20 cellular contexts compared by ENCODE assay signal in the genomic region with DNA sequence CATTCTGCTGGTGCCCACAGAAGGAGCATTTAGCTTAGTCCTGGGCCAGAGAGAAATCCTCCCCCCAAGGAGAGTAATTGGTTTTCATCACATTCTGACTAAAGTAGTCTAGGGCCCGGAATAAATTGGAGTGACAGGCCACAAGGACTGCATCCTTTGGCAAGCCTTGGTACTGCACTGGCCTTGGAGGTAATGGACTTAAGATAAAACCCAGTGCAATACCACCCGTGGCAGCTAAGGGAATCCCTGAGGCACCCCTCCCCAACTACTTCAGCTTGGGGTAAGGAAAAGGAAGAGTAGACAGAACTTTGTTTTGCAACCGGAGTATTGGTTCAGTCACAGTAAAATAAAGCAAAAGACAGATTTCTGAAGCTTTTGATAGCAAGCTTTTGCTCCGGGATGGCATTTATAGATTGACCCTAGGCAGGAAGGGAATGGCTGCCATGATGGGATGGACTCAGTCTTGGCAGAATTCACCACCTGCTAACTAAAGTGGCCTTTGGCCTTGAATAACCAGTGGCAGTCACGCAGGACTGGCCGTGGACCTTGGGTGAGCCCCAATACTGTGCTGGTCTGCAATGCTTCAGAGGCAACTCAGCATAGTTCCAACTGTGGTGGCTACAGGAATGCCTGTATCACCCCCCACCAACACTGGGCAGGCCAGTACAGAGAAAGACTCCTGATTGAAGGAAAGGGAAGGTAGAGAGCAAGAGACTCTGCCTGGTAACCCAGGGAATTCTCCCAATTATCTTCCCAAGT. TPM values are rescaled to one million over a fixed set of nuclear protein-coding genes. Genes with fewer than 3 reads are reported as not detected.
A peak's percentile ranks its signal among the peaks of the same experiment; 100 is the strongest.
DNase-seq lines count a peak whose midpoint lies in the region; ATAC-seq and TF ChIP-seq lines count a peak whose summit lies in the region.
"Had no signal": no experiment of that assay in that cellular context is flagged by ENCODE, and none has a peak within 500 bp of the region (broad histone marks: within the 10 kb centered on the region; RNA-seq: fewer than 3 reads in every experiment).

No MANE protein-coding gene starts in this region.

- in situ Hi-C loops in brain microvascular endothelial cell (cut with HindIII; ENCODE audit: low pct_ligation_motif_present, low sequenced_read_pairs), result no loop called here

- H3K9me3 ChIP-seq in trophoblast cell (ENCODE audit: insufficient read depth, low read depth, low read length) (no peaks in the 10 kb centered on the region), T-helper 17 cell (ENCODE audit: control insufficient read depth, low read length, poor library complexity, severe bottlenecking) (no peaks in the 10 kb centered on the region)

- H3K9ac ChIP-seq in trophoblast cell (ENCODE audit: low read length), result no peak overlapping the region
- H3K9ac ChIP-seq: BLaER1 had no signal

- WGBS in trophoblast cell (ENCODE audit: extremely low coverage, insufficient coverage, insufficient read length), result no CpG with 5 or more reads among the region's 6 CpGs

- no peak overlapping the region for H4K12ac ChIP-seq in trophoblast cell (ENCODE audit: low read depth, low read length)

- H3K79me1 ChIP-seq in trophoblast cell (ENCODE audit: low read length), result no peaks in the 10 kb centered on the region

- H3K79me2 ChIP-seq in trophoblast cell (ENCODE audit: control insufficient read depth, insufficient read depth, low read length, poor library complexity), result no peaks in the 10 kb centered on the region

- no peak overlapping the region for H2BK5ac ChIP-seq in trophoblast cell (ENCODE audit: low read depth, low read length, poor library complexity)

- intact Hi-C loops in left ventricle myocardium superior (cut with micrococcal nuclease), result no loop called here

- H3K36me3 ChIP-seq in H7 (replicated peaks; ENCODE audit: control insufficient read depth, insufficient read depth, low read length), result no peaks in the 10 kb centered on the region
- H3K36me3 ChIP-seq in brain microvascular endothelial cell (replicated peaks), result no peaks in the 10 kb centered on the region
- no peaks in the 10 kb centered on the region for H3K36me3 ChIP-seq in trophoblast cell (ENCODE audit: control insufficient read depth in 1 of 2, insufficient read depth in 2 of 2, low read length in 2 of 2)
- H3K36me3 ChIP-seq: HAP-1 had no signal

- no peaks in the 10 kb centered on the region for H3K27me3 Mint-ChIP-seq in T-helper 17 cell
- H3K27me3 Mint-ChIP-seq: CD4-positive, alpha-beta memory T cell had no signal

- no peak overlapping the region for H3K4me3 Mint-ChIP-seq in T-helper 17 cell
- H3K4me3 Mint-ChIP-seq: CD4-positive, alpha-beta memory T cell had no signal

- H4K91ac ChIP-seq in trophoblast cell (ENCODE audit: low read depth, low read length), result no peak overlapping the region

- H2AFZ ChIP-seq in trophoblast cell (ENCODE audit: insufficient read depth, low read length, poor library complexity), result no peak overlapping the region

- no peaks in the 10 kb centered on the region for H3K4me1 ChIP-seq in trophoblast cell (ENCODE audit: control insufficient read depth in 1 of 2, insufficient read depth in 2 of 2, low read length in 2 of 2)
- H3K4me1 ChIP-seq: A549, BLaER1, HAP-1 had no signal

- H3K27me3 ChIP-seq in H7 (ENCODE audit: control insufficient read depth, insufficient read depth, low read length) (no peaks in the 10 kb centered on the region), brain microvascular endothelial cell (replicated peaks) (no peaks in the 10 kb centered on the region), trophoblast cell (ENCODE audit: insufficient read depth, low read length) (no peaks in the 10 kb centered on the region)
- H3K27me3 ChIP-seq: BLaER1 had no signal

- H3K4me1 Mint-ChIP-seq in T-helper 17 cell, result peaks cover 14% of the 10 kb centered on the region

- no peak overlapping the region for H3K27ac ChIP-seq in brain microvascular endothelial cell
- no peak overlapping the region for H3K27ac ChIP-seq in trophoblast cell (ENCODE audit: low read depth, low read length)
- H3K27ac ChIP-seq: A549, BLaER1, SK-N-MC had no signal

- no peak overlapping the region for H2AK5ac ChIP-seq in trophoblast cell (ENCODE audit: low read length)

- no peak overlapping the region for H3K4me2 ChIP-seq in trophoblast cell (ENCODE audit: low read length)
- H3K4me2 ChIP-seq: A549, BLaER1 had no signal

- H3K23ac ChIP-seq in trophoblast cell (ENCODE audit: low read length), result no peak overlapping the region

- no peak overlapping the region for H3K18ac ChIP-seq in trophoblast cell (ENCODE audit: low read length)

- ATAC-seq in left ventricle myocardium superior (no peak), T-helper 17 cell (no peak)

- H3K4me3 ChIP-seq in H7 (ENCODE audit: insufficient read depth, low read depth, low read length) (no peak overlapping the region), brain microvascular endothelial cell (ENCODE audit: low read depth, low read length) (no peak overlapping the region), trophoblast cell (ENCODE audit: low read depth, low read length) (no peak overlapping the region)
- H3K4me3 ChIP-seq: A549, BLaER1, HAP-1, SK-N-MC had no signal

- H4K8ac ChIP-seq in trophoblast cell (ENCODE audit: low read depth, low read length), result no peak overlapping the region

- peak overlapping the region; percentile 27 for H3K4ac ChIP-seq in trophoblast cell (ENCODE audit: low read depth, low read length)

- no peak overlapping the region for H2BK12ac ChIP-seq in trophoblast cell (ENCODE audit: low read length)

- no peak overlapping the region for H3K27ac Mint-ChIP-seq in T-helper 17 cell
- H3K27ac Mint-ChIP-seq: CD4-positive, alpha-beta memory T cell had no signal

- H3K36me3 Mint-ChIP-seq in T-helper 17 cell (ENCODE audit: low read depth), result peaks cover 4% of the 10 kb centered on the region

- H3K14ac ChIP-seq in trophoblast cell (ENCODE audit: low read length), result no peak overlapping the region

- TF ChIP-seq CTCF in brain microvascular endothelial cell (IDR thresholded peaks at IDR 0.05; ENCODE audit: low read depth, low read length, missing control alignments), result peak; percentile 10

- DNase-seq in H7, result peak; percentile 7
- DNase-seq in brain microvascular endothelial cell, result no peak
- DNase-seq in iPS-NIHi11 (ENCODE audit: low spot score), result peak; percentile 16
- DNase-seq in trophoblast cell, result no peak
- DNase-seq in left ventricle myocardium superior, result no peak
- no peak for DNase-seq in activated CD4-positive, alpha-beta T cell treated with anti-CD3 and anti-CD28 coated beads, Interleukin-2, amount 50 U/mL, for 4 hours
- DNase-seq in T-helper 17 cell, result no peak
- DNase-seq: CD4-positive, alpha-beta memory T cell; DMS53; KBM-7; NCI-H1105; NCI-H1694; NCI-H2081 treated with DMSO at 0.1 percent for 48 hours; NCI-H774; OCI-M1; SHP77 had no signal

- H2BK120ac ChIP-seq in trophoblast cell (ENCODE audit: insufficient read depth, low read length, poor library complexity), result no peak overlapping the region

RNA-seq across cellular contexts. Expression of gene ORC4, which starts 14.1 kb away (rescaled TPM):
- total RNA-seq in H7 (2014; rRNA removed; shearing (Covaris generic)), result 57.3 and 60.6 TPM in 2 replicates
- 41.7 and 45.6 TPM in 2 replicates for polyA plus RNA-seq in trophoblast cell (2013)
- 49.2 TPM for total RNA-seq in left ventricle myocardium superior
- total RNA-seq in T-helper 17 cell, result 10 to 100 TPM; 29.5 to 32.7 TPM

RNA-seq across cellular contexts. Expression of gene MBD5, which starts 14.5 kb away (rescaled TPM):
- total RNA-seq in H7 (2014; rRNA removed; shearing (Covaris generic)), result 7.0 and 11.3 TPM in 2 replicates
- polyA plus RNA-seq in trophoblast cell (2013), result 15.2 and 16.2 TPM in 2 replicates
- 33.7 TPM for total RNA-seq in left ventricle myocardium superior
- total RNA-seq in T-helper 17 cell, result 10 to 100 TPM; 56.1 to 56.8 TPM

Comparison
In these comparisons a context has a peak if more than half of its experiments do, and no peak if none do; other contexts are left out.
1. DNase-seq: peak in H7 (single experiment) and iPS-NIHi11 (single experiment); none in brain microvascular endothelial cell (single experiment), trophoblast cell (0 of 2), left ventricle myocardium superior (single experiment), activated CD4-positive, alpha-beta T cell treated with anti-CD3 and anti-CD28 coated beads, Interleukin-2, amount 50 U/mL, for 4 hours (0 of 2) and T-helper 17 cell (0 of 3).